ENCODE assay signal across 24 cellular contexts in genomic region chrX:129534816-129535578, GRCh38. TPM values are rescaled to one million over a fixed set of nuclear protein-coding genes. Genes with fewer than 3 reads are reported as not detected.
DNase-seq lines count a peak whose midpoint lies in the region; ATAC-seq, FAIRE-seq and TF ChIP-seq lines count a peak whose summit lies in the region.
"Had no signal": no experiment of that assay in that cellular context is flagged by ENCODE, and none has a peak within 500 bp of the region (broad histone marks: within the 10 kb centered on the region; RNA-seq: fewer than 3 reads in every experiment).

No MANE protein-coding gene starts in this region.

- TF ChIP-seq CTCF in neural progenitor cell (IDR thresholded peaks at IDR 0.05) = no peak

- no peaks in the 10 kb centered on the region for H3F3A ChIP-seq in neural progenitor cell (ENCODE audit: low read depth)

- H3K9me3 ChIP-seq in neural progenitor cell (ENCODE audit: low read depth) = no peaks in the 10 kb centered on the region
- H3K9me3 ChIP-seq: BE2C, gastroesophageal sphincter, tibial artery had no signal

- POLR2A ChIA-PET in HEK293T (lab: Yijun Ruan, JAX) = interaction anchor here (0.9 kb wide), 1 partner anchor 12 kb away, joined by 3 read pairs; the partner anchor contains the start of gene SMARCA1

- no peak overlapping the region for H3K27ac Mint-ChIP-seq in neural progenitor cell
- H3K27ac Mint-ChIP-seq: activated B cell treated with CpG ODN at 0.5 μM for 24 hours; activated CD4-positive, alpha-beta memory T cell treated with anti-CD3 and anti-CD28 coated beads for 36 hours; stimulated activated naive CD8-positive, alpha-beta T cell treated with anti-CD3 and anti-CD28 coated beads, Interleukin-15, amount 100 ng/mL, for 72 hours had no signal

- peak; percentile 50 for ATAC-seq in SK-N-SH treated with all-trans-retinoic acid at 6 μM for 48 hours
- ATAC-seq: gastroesophageal sphincter; K562; stimulated activated naive CD8-positive, alpha-beta T cell treated with anti-CD3 and anti-CD28 coated beads, Interleukin-15, amount 100 ng/mL, for 72 hours had no signal

- H3K4me2 ChIP-seq in neural progenitor cell = no peak overlapping the region

- no peaks in the 10 kb centered on the region for H3K36me3 ChIP-seq in neural progenitor cell
- H3K36me3 ChIP-seq: BE2C, gastroesophageal sphincter, tibial artery had no signal

- H3K27me3 ChIP-seq in neural progenitor cell = no peaks in the 10 kb centered on the region
- H3K27me3 ChIP-seq: BE2C, gastroesophageal sphincter, tibial artery had no signal

- FAIRE-seq in urothelium cell line (lab: Jason Lieb, UNC) = no peak
- FAIRE-seq: H1, K562 had no signal

- no peak overlapping the region for H3K27ac ChIP-seq in neural progenitor cell
- H3K27ac ChIP-seq: epithelial cell of prostate, tibial artery had no signal

- peaks cover 4% of the 10 kb centered on the region for H3K27me3 Mint-ChIP-seq in neural progenitor cell (ENCODE audit: insufficient read depth, low read depth)
- H3K27me3 Mint-ChIP-seq: stimulated activated naive CD8-positive, alpha-beta T cell treated with anti-CD3 and anti-CD28 coated beads, Interleukin-15, amount 100 ng/mL, for 72 hours had no signal

- no peaks in the 10 kb centered on the region for H3K9me3 Mint-ChIP-seq in neural progenitor cell
- H3K9me3 Mint-ChIP-seq: activated B cell treated with CpG ODN at 0.5 μM for 24 hours; activated CD4-positive, alpha-beta memory T cell treated with anti-CD3 and anti-CD28 coated beads for 36 hours; stimulated activated naive CD8-positive, alpha-beta T cell treated with anti-CD3 and anti-CD28 coated beads, Interleukin-15, amount 100 ng/mL, for 72 hours had no signal

- H3K4me1 ChIP-seq in neural progenitor cell = no peaks in the 10 kb centered on the region
- H3K4me1 ChIP-seq: BE2C, gastroesophageal sphincter, tibial artery had no signal

- CTCF ChIA-PET in HEK293T (lab: Yijun Ruan, JAX) = no interaction called here

- no peaks in the 10 kb centered on the region for H4K20me1 ChIP-seq in neural progenitor cell (ENCODE audit: low read depth)

- H3K4me3 Mint-ChIP-seq in neural progenitor cell = no peak overlapping the region
- H3K4me3 Mint-ChIP-seq: activated B cell treated with CpG ODN at 0.5 μM for 24 hours; activated CD4-positive, alpha-beta memory T cell treated with anti-CD3 and anti-CD28 coated beads for 36 hours; stimulated activated naive CD8-positive, alpha-beta T cell treated with anti-CD3 and anti-CD28 coated beads, Interleukin-15, amount 100 ng/mL, for 72 hours had no signal

- H3K79me2 ChIP-seq in neural progenitor cell (ENCODE audit: low read depth) = no peaks in the 10 kb centered on the region

- peaks cover 4% of the 10 kb centered on the region for H3K4me1 Mint-ChIP-seq in neural progenitor cell

- H2AFZ ChIP-seq in neural progenitor cell (replicated peaks) = no peak overlapping the region

- no peaks in the 10 kb centered on the region for H3K36me3 Mint-ChIP-seq in neural progenitor cell
- H3K36me3 Mint-ChIP-seq: activated CD4-positive, alpha-beta memory T cell treated with anti-CD3 and anti-CD28 coated beads for 36 hours had no signal

- no peak overlapping the region for H3K4me3 ChIP-seq in neural progenitor cell
- H3K4me3 ChIP-seq: gastroesophageal sphincter, K562, lung, tibial artery had no signal

- DNase-seq in HCEC 1CT (peak; percentile 56), fibroblast of peridontal ligament (ENCODE audit: extremely low read depth) (peak; percentile 31), urothelium cell line (ENCODE audit: low spot score) (peak; percentile 4), C1 segment of cervical spinal cord (lab: John Stamatoyannopoulos, UW) (no peak), neural progenitor cell (ENCODE audit: low spot score) (no peak), HEK293T (ENCODE audit: extremely low spot score) (no peak)
- DNase-seq: activated B cell treated with CpG ODN at 0.5 μM for 24 hours; activated CD4-positive, alpha-beta memory T cell treated with anti-CD3 and anti-CD28 coated beads for 36 hours; activated naive CD4-positive, alpha-beta T cell; BE2C; NCI-H146; NCI-H2171; NCI-H524 treated with DMSO at 0.1 percent for 48 hours; nucleus accumbens; retina; RPMI8226; stimulated activated naive CD8-positive, alpha-beta T cell treated with anti-CD3 and anti-CD28 coated beads, Interleukin-15, amount 100 ng/mL, for 72 hours; tibial artery had no signal

- H3K9ac ChIP-seq in neural progenitor cell = no peak overlapping the region

TF ChIP-seq in SK-N-SH treated with all-trans-retinoic acid at 6 μM for 48 hours, 23 proteins besides CTCF, POLR2A, EP300 and RAD21 (continues in another document):
- TF ChIP-seq ESRRG (CRISPR knock-in tag; IDR thresholded peaks at IDR 0.05) (no peak), ZNF70 (CRISPR knock-in tag; IDR thresholded peaks at IDR 0.05) (no peak), ARNTL (CRISPR knock-in tag; IDR thresholded peaks at IDR 0.05; ENCODE audit: borderline replicate concordance, low read depth) (no peak), ISL1 (CRISPR knock-in tag; IDR thresholded peaks at IDR 0.05) (no peak), PATZ1 (CRISPR knock-in tag; IDR thresholded peaks at IDR 0.05; ENCODE audit: borderline replicate concordance) (no peak), RARB (CRISPR knock-in tag; IDR thresholded peaks at IDR 0.05) (no peak)

TF ChIP-seq in HEK293T, 16 proteins besides CTCF, POLR2A, EP300 and RAD21:
- no peak for TF ChIP-seq LEF1 (IDR thresholded peaks at IDR 0.05; ENCODE audit: borderline replicate concordance)
- no peak for TF ChIP-seq CTBP1 (IDR thresholded peaks at IDR 0.05; ENCODE audit: borderline replicate concordance)
- no peak for TF ChIP-seq L3MBTL2 (conservative IDR thresholded peaks at IDR 0.05)

RNA-seq across cellular contexts. Expression of gene OCRL, which starts 5.1 kb away (rescaled TPM):
- total RNA-seq in neural progenitor cell (ENCODE audit: low replicate concordance) = 22.0 and 25.3 TPM in 2 replicates

RNA-seq across cellular contexts. Expression of gene SMARCA1, which starts 11.7 kb away (rescaled TPM):
- total RNA-seq in neural progenitor cell (ENCODE audit: low replicate concordance) = 92.1 and 149 TPM in 2 replicates

Comparison
In these comparisons a context has a peak if more than half of its experiments do, and no peak if none do; other contexts are left out.
1. DNase-seq: peak in HCEC 1CT (single experiment), fibroblast of peridontal ligament (single experiment) and urothelium cell line (single experiment); none in C1 segment of cervical spinal cord (0 of 14), neural progenitor cell (single experiment) and HEK293T (single experiment).